1 cellular context compared by ENCODE assay signal in the genomic region with DNA sequence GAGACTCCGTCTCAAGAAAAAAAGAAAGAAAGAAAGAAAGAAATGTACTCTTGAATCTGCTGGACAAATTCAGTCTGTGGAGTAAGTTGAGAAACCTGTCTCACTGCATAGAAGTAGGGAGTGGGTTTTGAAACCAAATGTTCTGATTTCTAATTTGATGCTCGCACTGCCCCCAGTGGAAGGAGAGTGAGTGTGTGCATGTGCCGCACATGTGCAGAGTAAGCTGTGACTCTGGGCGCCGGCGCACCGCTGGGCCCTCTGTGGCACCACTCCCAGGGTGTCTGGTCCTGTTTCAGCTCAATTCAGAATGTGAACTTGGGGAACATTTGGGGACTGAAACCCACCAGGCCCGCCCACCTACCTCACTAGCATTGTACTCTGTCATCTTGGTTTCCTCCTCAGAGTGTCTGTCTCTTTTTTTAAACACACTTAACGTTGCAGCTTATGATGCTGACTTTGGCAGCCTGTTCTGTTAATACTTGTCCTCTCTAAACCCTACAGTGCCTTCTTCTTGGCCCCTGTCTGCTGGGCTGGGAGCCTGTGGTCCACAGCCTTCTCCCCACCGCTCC.
TF ChIP-seq lines count a peak whose summit lies in the region.

No MANE protein-coding gene starts in this region.

TF ChIP-seq in GM23338, 12 proteins besides CTCF, POLR2A, EP300 and RAD21 (continued from another document):
- TF ChIP-seq, protein P1, sequence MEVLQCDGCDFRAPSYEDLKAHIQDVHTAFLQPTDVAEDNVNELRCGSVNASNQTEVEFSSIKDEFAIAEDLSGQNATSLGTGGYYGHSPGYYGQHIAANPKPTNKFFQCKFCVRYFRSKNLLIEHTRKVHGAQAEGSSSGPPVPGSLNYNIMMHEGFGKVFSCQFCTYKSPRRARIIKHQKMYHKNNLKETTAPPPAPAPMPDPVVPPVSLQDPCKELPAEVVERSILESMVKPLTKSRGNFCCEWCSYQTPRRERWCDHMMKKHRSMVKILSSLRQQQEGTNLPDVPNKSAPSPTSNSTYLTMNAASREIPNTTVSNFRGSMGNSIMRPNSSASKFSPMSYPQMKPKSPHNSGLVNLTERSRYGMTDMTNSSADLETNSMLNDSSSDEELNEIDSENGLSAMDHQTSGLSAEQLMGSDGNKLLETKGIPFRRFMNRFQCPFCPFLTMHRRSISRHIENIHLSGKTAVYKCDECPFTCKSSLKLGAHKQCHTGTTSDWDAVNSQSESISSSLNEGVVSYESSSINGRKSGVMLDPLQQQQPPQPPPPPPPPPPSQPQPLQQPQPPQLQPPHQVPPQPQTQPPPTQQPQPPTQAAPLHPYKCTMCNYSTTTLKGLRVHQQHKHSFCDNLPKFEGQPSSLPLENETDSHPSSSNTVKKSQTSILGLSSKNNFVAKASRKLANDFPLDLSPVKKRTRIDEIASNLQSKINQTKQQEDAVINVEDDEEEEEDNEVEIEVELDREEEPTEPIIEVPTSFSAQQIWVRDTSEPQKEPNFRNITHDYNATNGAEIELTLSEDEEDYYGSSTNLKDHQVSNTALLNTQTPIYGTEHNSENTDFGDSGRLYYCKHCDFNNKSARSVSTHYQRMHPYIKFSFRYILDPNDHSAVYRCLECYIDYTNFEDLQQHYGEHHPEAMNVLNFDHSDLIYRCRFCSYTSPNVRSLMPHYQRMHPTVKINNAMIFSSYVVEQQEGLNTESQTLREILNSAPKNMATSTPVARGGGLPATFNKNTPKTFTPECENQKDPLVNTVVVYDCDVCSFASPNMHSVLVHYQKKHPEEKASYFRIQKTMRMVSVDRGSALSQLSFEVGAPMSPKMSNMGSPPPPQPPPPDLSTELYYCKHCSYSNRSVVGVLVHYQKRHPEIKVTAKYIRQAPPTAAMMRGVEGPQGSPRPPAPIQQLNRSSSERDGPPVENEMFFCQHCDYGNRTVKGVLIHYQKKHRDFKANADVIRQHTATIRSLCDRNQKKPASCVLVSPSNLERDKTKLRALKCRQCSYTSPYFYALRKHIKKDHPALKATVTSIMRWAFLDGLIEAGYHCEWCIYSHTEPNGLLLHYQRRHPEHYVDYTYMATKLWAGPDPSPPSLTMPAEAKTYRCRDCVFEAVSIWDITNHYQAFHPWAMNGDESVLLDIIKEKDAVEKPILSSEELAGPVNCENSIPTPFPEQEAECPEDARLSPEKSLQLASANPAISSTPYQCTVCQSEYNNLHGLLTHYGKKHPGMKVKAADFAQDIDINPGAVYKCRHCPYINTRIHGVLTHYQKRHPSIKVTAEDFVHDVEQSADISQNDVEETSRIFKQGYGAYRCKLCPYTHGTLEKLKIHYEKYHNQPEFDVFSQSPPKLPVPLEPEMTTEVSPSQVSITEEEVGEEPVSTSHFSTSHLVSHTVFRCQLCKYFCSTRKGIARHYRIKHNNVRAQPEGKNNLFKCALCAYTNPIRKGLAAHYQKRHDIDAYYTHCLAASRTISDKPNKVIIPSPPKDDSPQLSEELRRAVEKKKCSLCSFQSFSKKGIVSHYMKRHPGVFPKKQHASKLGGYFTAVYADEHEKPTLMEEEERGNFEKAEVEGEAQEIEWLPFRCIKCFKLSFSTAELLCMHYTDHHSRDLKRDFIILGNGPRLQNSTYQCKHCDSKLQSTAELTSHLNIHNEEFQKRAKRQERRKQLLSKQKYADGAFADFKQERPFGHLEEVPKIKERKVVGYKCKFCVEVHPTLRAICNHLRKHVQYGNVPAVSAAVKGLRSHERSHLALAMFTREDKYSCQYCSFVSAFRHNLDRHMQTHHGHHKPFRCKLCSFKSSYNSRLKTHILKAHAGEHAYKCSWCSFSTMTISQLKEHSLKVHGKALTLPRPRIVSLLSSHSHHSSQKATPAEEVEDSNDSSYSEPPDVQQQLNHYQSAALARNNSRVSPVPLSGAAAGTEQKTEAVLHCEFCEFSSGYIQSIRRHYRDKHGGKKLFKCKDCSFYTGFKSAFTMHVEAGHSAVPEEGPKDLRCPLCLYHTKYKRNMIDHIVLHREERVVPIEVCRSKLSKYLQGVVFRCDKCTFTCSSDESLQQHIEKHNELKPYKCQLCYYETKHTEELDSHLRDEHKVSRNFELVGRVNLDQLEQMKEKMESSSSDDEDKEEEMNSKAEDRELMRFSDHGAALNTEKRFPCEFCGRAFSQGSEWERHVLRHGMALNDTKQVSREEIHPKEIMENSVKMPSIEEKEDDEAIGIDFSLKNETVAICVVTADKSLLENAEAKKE (CRISPR knock-in tag; IDR thresholded peaks at IDR 0.05) = no peak
- TF ChIP-seq POLR2AphosphoS5 (IDR thresholded peaks at IDR 0.05; ENCODE audit: low read depth) (no peak), STAT1 (IDR thresholded peaks at IDR 0.05; ENCODE audit: unreplicated experiment) (no peak), ZNF331 (CRISPR knock-in tag; IDR thresholded peaks at IDR 0.05; ENCODE audit: low read depth) (no peak), JUNB (IDR thresholded peaks at IDR 0.05; ENCODE audit: unreplicated experiment) (no peak), EZH2 (IDR thresholded peaks at IDR 0.05; ENCODE audit: low read depth, unreplicated experiment) (no peak)
- TF ChIP-seq, protein P2, sequence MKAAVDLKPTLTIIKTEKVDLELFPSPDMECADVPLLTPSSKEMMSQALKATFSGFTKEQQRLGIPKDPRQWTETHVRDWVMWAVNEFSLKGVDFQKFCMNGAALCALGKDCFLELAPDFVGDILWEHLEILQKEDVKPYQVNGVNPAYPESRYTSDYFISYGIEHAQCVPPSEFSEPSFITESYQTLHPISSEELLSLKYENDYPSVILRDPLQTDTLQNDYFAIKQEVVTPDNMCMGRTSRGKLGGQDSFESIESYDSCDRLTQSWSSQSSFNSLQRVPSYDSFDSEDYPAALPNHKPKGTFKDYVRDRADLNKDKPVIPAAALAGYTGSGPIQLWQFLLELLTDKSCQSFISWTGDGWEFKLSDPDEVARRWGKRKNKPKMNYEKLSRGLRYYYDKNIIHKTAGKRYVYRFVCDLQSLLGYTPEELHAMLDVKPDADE (IDR thresholded peaks at IDR 0.05) = no peak
